9 cellular contexts compared by ENCODE assay signal in the genomic region with DNA sequence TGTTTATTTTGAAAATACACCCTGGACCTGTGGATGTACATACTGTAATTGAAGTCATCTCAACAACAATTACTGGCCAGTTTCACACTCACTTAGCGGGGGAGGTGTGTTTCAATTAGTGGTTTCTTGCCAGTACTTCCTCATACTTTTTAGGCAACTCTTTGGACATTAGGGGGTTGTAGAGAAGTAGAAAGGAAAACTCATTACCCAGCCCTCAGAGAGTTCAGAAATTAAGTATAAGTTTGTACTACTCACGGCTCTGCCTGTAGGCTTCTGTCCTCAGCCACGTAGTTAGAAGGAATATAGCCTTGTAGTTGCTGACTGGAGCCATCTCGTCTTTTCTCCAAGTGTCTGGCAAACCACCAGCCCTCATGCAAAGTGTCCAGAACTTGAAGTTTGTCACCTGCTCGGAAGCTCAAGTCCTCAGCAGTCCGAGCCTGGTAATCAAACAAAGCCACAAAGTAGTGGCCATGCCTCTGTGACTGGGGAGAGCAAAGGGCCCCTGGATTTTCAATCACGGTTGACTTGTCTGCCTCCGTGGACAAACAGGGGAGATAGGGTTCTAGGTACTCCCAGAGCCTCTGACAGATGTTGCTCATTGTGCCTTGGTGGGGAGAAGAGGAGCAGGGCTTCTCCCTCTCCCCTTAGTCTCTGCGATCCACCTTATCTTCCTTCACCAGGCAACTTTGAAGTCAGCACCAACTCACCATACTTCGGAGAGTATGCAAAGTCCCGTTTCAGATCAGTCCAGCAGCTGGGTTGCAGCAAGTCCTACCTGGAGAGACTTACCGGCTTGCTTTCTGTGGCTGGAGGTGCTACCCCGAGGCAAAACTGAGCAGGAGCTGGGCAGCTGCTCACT. TPM values are rescaled to one million over a fixed set of nuclear protein-coding genes. Genes with fewer than 3 reads are reported as not detected.
DNase-seq lines count a peak whose midpoint lies in the region; ATAC-seq and TF ChIP-seq lines count a peak whose summit lies in the region.
"Had no signal": no experiment of that assay in that cellular context is flagged by ENCODE, and none has a peak within 500 bp of the region (broad histone marks: within the 10 kb centered on the region; RNA-seq: fewer than 3 reads in every experiment).

No MANE protein-coding gene starts in this region.

- H3K27ac Mint-ChIP-seq in T-helper 2 cell treated with Interferon-gamma antibody and Interleukin-4, amounts not matched to agents 5 μg/mL and 100 μg/mL, for 36 hours: no peak overlapping the region

- H3K79me2 ChIP-seq in Loucy (ENCODE audit: insufficient read depth, low read length): no peaks in the 10 kb centered on the region

- peak overlapping the region; percentile 56 for H2AFZ ChIP-seq in Loucy (ENCODE audit: low read length)

- no peak overlapping the region for H3K4me3 Mint-ChIP-seq in T-helper 2 cell treated with Interferon-gamma antibody and Interleukin-4, amounts not matched to agents 5 μg/mL and 100 μg/mL, for 36 hours

- no peak for TF ChIP-seq POLR2A in sigmoid colon (IDR thresholded peaks at IDR 0.05)

- H3K27me3 Mint-ChIP-seq in T-helper 2 cell treated with Interferon-gamma antibody and Interleukin-4, amounts not matched to agents 5 μg/mL and 100 μg/mL, for 36 hours (ENCODE audit: low read depth): peaks cover 20% of the 10 kb centered on the region

- H3K9me3 ChIP-seq in Loucy (ENCODE audit: insufficient read depth, low read depth, low read length): no peaks in the 10 kb centered on the region
- H3K9me3 ChIP-seq in sigmoid colon: no peaks in the 10 kb centered on the region

- intact Hi-C loops in sigmoid colon (cut with DNase I): no loop called here

- no peaks in the 10 kb centered on the region for H3K9me3 Mint-ChIP-seq in T-helper 2 cell treated with Interferon-gamma antibody and Interleukin-4, amounts not matched to agents 5 μg/mL and 100 μg/mL, for 36 hours

- no peaks in the 10 kb centered on the region for H3K9me2 ChIP-seq in Loucy (replicated peaks; ENCODE audit: low read depth, low read length)

- peak; percentile 91 for ATAC-seq in GM21526 (IDR thresholded peaks at IDR 0.05; ENCODE audit: low FRiP score, unreplicated experiment)

- no peaks in the 10 kb centered on the region for H3F3A ChIP-seq in Loucy (ENCODE audit: low read depth)

- DNase-seq in COLO668 (lab: John Stamatoyannopoulos, UW; ENCODE audit: unreplicated experiment) (peak; percentile 21), epithelial cell of proximal tubule (ENCODE audit: low read depth) (peak; percentile 44), sigmoid colon (no peak), HEK293T (ENCODE audit: extremely low spot score) (no peak)
- no peak for DNase-seq in stimulated activated CD4-positive, alpha-beta T cell treated with anti-CD3 and anti-CD28 coated beads, Interleukin-1b, Interleukin-23, amount 100 ng/mL, for 48 hours
- no peak for DNase-seq in T-helper 2 cell treated with Interferon-gamma antibody and Interleukin-4, amounts not matched to agents 5 μg/mL and 100 μg/mL, for 36 hours (ENCODE audit: low spot score)

- H3K36me3 ChIP-seq in Loucy (ENCODE audit: insufficient read depth, low read length): no peaks in the 10 kb centered on the region
- H3K36me3 ChIP-seq in sigmoid colon: no peaks in the 10 kb centered on the region
- H3K36me3 ChIP-seq: cardiac muscle cell had no signal

- POLR2A ChIA-PET in HEK293T (lab: Yijun Ruan, JAX): interaction anchor here (1.1 to 2.2 kb wide), 3 partner anchors 11 to 40 kb away, joined by 4 to 9 read pairs (median 4); a partner anchor contains a TSS

- no peaks in the 10 kb centered on the region for H3K4me1 Mint-ChIP-seq in T-helper 2 cell treated with Interferon-gamma antibody and Interleukin-4, amounts not matched to agents 5 μg/mL and 100 μg/mL, for 36 hours (ENCODE audit: low read depth)

- H3K27me3 ChIP-seq in Loucy (ENCODE audit: insufficient read depth, low read length, poor library complexity, severe bottlenecking) (no peaks in the 10 kb centered on the region), sigmoid colon (no peaks in the 10 kb centered on the region)
- H3K27me3 ChIP-seq: cardiac muscle cell had no signal

- 14 to 62% methylated on average over 13 of the region's 13 CpGs for WGBS in sigmoid colon, 2 donors

- TF ChIP-seq CTCF in Loucy (conservative IDR thresholded peaks at IDR 0.05; ENCODE audit: low read length) (no peak), epithelial cell of proximal tubule (conservative IDR thresholded peaks at IDR 0.05; ENCODE audit: low read depth, low read length) (no peak), sigmoid colon (IDR thresholded peaks at IDR 0.05) (no peak)

- H3K27ac ChIP-seq in sigmoid colon: peak overlapping the region in 3 of 4 donors; percentile 35 to 47 (median 41)
- H3K27ac ChIP-seq: cardiac muscle cell had no signal

- no peak overlapping the region for H3K4me2 ChIP-seq in Loucy (ENCODE audit: low read depth, low read length, poor library complexity, severe bottlenecking)

- H3K36me3 Mint-ChIP-seq in T-helper 2 cell treated with Interferon-gamma antibody and Interleukin-4, amounts not matched to agents 5 μg/mL and 100 μg/mL, for 36 hours (ENCODE audit: low read depth): no peaks in the 10 kb centered on the region

- TF ChIP-seq EP300 in sigmoid colon (IDR thresholded peaks at IDR 0.05): no peak

- H3K4me3 ChIP-seq in Loucy (ENCODE audit: low read length, poor library complexity, severe bottlenecking): no peak overlapping the region
- peak overlapping the region; percentile 74 for H3K4me3 ChIP-seq in epithelial cell of proximal tubule (ENCODE audit: low read depth, low read length)
- H3K4me3 ChIP-seq in sigmoid colon: peak overlapping the region in 3 of 4 donors; percentile 16 to 26 (median 17)
- H3K4me3 ChIP-seq: cardiac muscle cell had no signal

- H3K4me1 ChIP-seq in Loucy (ENCODE audit: insufficient read depth, low read length, poor library complexity, severe bottlenecking) (no peaks in the 10 kb centered on the region), sigmoid colon (no peaks in the 10 kb centered on the region)

- no peaks in the 10 kb centered on the region for H4K20me1 ChIP-seq in Loucy (ENCODE audit: insufficient read depth, low read length, poor library complexity, severe bottlenecking)

- CTCF ChIA-PET in HEK293T (lab: Yijun Ruan, JAX): interaction anchor here (1.1 to 2.2 kb wide), 2 partner anchors 19 to 37 kb away, joined by 4 to 6 read pairs; no protein-coding TSS in a partner anchor

- H3K9ac ChIP-seq in Loucy (ENCODE audit: low read depth, low read length, poor library complexity, severe bottlenecking): no peak overlapping the region

TF ChIP-seq in HEK293T, 16 proteins besides CTCF, POLR2A, EP300 and RAD21:
- TF ChIP-seq L3MBTL2 (conservative IDR thresholded peaks at IDR 0.05): no peak
- no peak for TF ChIP-seq HDGF (IDR thresholded peaks at IDR 0.05; ENCODE audit: borderline replicate concordance)
- no peak for TF ChIP-seq BHLHE40 (IDR thresholded peaks at IDR 0.05; ENCODE audit: borderline replicate concordance)
- TF ChIP-seq FOXA1 (IDR thresholded peaks at IDR 0.05): no peak
- TF ChIP-seq TARDBP (IDR thresholded peaks at IDR 0.05): no peak
- no peak for TF ChIP-seq NFRKB (IDR thresholded peaks at IDR 0.05)
- no peak for TF ChIP-seq ELF4 (IDR thresholded peaks at IDR 0.05)
- no peak for TF ChIP-seq ARNT (IDR thresholded peaks at IDR 0.05)
- TF ChIP-seq SUZ12 (IDR thresholded peaks at IDR 0.05): no peak
- no peak for TF ChIP-seq LEF1 (IDR thresholded peaks at IDR 0.05; ENCODE audit: borderline replicate concordance)
- TF ChIP-seq, protein P1, sequence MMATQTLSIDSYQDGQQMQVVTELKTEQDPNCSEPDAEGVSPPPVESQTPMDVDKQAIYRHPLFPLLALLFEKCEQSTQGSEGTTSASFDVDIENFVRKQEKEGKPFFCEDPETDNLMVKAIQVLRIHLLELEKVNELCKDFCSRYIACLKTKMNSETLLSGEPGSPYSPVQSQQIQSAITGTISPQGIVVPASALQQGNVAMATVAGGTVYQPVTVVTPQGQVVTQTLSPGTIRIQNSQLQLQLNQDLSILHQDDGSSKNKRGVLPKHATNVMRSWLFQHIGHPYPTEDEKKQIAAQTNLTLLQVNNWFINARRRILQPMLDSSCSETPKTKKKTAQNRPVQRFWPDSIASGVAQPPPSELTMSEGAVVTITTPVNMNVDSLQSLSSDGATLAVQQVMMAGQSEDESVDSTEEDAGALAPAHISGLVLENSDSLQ (IDR thresholded peaks at IDR 0.05): no peak
- no peak for TF ChIP-seq FOXK2 (IDR thresholded peaks at IDR 0.05)
- TF ChIP-seq SP1 (IDR thresholded peaks at IDR 0.05): no peak
- TF ChIP-seq CTBP1 (IDR thresholded peaks at IDR 0.05; ENCODE audit: borderline replicate concordance): no peak
- TF ChIP-seq ZNF384 (IDR thresholded peaks at IDR 0.05): no peak
- TF ChIP-seq FOXM1 (IDR thresholded peaks at IDR 0.05; ENCODE audit: borderline replicate concordance): no peak
TF ChIP-seq in HEK293T: peak in this region for 0.

RNA-seq across cellular contexts. Expression of a gene that starts 0.7 kb away (rescaled TPM):
- total RNA-seq in epithelial cell of proximal tubule: 2.0 and 8.1 TPM in 2 replicates
- under 1 TPM; 0.16 to 0.71 (median 0.41) TPM for total RNA-seq in sigmoid colon
- polyA plus RNA-seq in sigmoid colon: 1 to 10 TPM; 3.2 to 6.5 (median 3.6) TPM

RNA-seq across cellular contexts. Expression of a gene that starts 40.7 kb away (rescaled TPM):
- total RNA-seq in epithelial cell of proximal tubule: 9.3 and 23.5 TPM in 2 replicates
- total RNA-seq in sigmoid colon: 10 to 100 TPM in 1 of 4 donors, 1 to 10 TPM in 3; 8.2 to 21.7 (median 8.8) TPM
- 10 to 100 TPM in 2 of 3 donors, 1 to 10 TPM in 1; 9.9 to 21.0 (median 17.5) TPM for polyA plus RNA-seq in sigmoid colon

Comparison
In these comparisons a context has a peak if more than half of its experiments do, and no peak if none do; other contexts are left out.
1. DNase-seq: peak in COLO668 (single experiment) and epithelial cell of proximal tubule (single experiment); none in sigmoid colon (single experiment), stimulated activated CD4-positive, alpha-beta T cell treated with anti-CD3 and anti-CD28 coated beads, Interleukin-1b, Interleukin-23, amount 100 ng/mL, for 48 hours (single experiment), T-helper 2 cell treated with Interferon-gamma antibody and Interleukin-4, amounts not matched to agents 5 μg/mL and 100 μg/mL, for 36 hours (single experiment) and HEK293T (single experiment).